In the genomic region with DNA sequence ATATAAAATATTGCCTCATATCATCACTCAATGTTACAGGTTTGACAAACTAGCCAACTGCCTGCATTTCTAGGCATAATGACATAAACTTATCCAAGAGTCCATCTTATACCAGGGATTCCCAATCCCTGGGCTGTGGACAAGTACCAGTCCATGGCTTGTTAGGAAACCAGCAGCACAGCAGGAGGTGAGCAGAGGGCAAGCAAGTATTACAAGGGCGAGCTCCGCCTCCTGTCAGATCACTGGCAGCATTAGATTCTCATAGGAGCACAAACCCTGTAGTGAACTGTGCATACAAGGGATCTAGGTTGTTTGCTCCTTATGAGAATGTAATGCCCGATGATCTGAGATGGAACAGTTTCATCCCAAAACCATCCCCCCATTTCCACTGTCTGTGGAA, we compare ENCODE assay signal across 19 cellular contexts.
"Had no signal": no experiment of that assay in that cellular context is flagged by ENCODE, and none has a peak within 500 bp of the region (broad histone marks: within the 10 kb centered on the region; RNA-seq: fewer than 3 reads in every experiment).

No MANE protein-coding gene starts in this region.

- H3K9me3 ChIP-seq: body of pancreas, neutrophil, tibial artery, uterus had no signal

- H3K27ac ChIP-seq: body of pancreas, neutrophil, parathyroid adenoma, tibial artery, uterus had no signal

- H3K4me3 ChIP-seq: body of pancreas, tibial artery, uterus had no signal

- DNase-seq: activated CD4-positive, alpha-beta T cell treated with anti-CD3 and anti-CD28 coated beads, Interleukin-2, amount 10 ng/mL, durations not matched to agents 24 days and 14 days; activated CD4-positive, CD25-positive, alpha-beta regulatory T cell; activated CD8-positive, alpha-beta memory T cell treated with anti-CD3 and anti-CD28 coated beads, Interleukin-2, amount 50 U/mL, for 48 hours; activated CD8-positive, alpha-beta T cell treated with anti-CD3 and anti-CD28 coated beads, Interleukin-2, amount 10 ng/mL, durations not matched to agents 7 days and 5 days; activated gamma-delta T cell treated with Interleukin-2 at 50 U/mL for 16 hours; amniotic stem cell; effector memory CD4-positive, alpha-beta T cell; foreskin melanocyte; left colon; mammary epithelial cell; naive thymus-derived CD8-positive, alpha-beta T cell; stimulated activated CD4-positive, alpha-beta T cell treated with anti-CD3 and anti-CD28 coated beads, Interleukin-15, amount 100 ng/mL, for 24 hours; stimulated activated CD4-positive, alpha-beta T cell treated with anti-CD3 and anti-CD28 coated beads, Interleukin-4, amount 100 ng/mL, for 24 hours; stimulated activated naive CD4-positive, alpha-beta T cell; tibial artery; uterus had no signal

- H3K36me3 ChIP-seq: tibial artery, uterus had no signal

- H3K9ac ChIP-seq: parathyroid adenoma had no signal

- H3K27me3 ChIP-seq: body of pancreas, neutrophil, tibial artery, uterus had no signal

- H3K4me1 ChIP-seq: uterus had no signal

- ATAC-seq: activated CD8-positive, alpha-beta T cell treated with anti-CD3 and anti-CD28 coated beads, Interleukin-2, amount 10 ng/mL, durations not matched to agents 7 days and 5 days; body of pancreas; left colon; naive thymus-derived CD8-positive, alpha-beta T cell had no signal
